ENCODE assay signal across 13 cellular contexts in genomic region chr11:91459840-91460239, GRCh38.
"Had no signal": no experiment of that assay in that cellular context is flagged by ENCODE, and none has a peak within 500 bp of the region (broad histone marks: within the 10 kb centered on the region; RNA-seq: fewer than 3 reads in every experiment).

No MANE protein-coding gene starts in this region.

- ATAC-seq: effector memory CD8-positive, alpha-beta T cell; gastrocnemius medialis; mucosa of descending colon; naive thymus-derived CD4-positive, alpha-beta T cell; right lobe of liver; stimulated activated naive B cell treated with anti-CD40 and anti-IgM and Interleukin-4, amounts not matched to agents 10 μg/mL and 1 μg/mL and 100 μg/mL, for 72 hours had no signal

- DNase-seq: cortex of kidney; effector memory CD8-positive, alpha-beta T cell; gastrocnemius medialis; head of caudate nucleus; mesenchymal stem cell; mucosa of descending colon; naive thymus-derived CD4-positive, alpha-beta T cell; right lobe of liver; small intestine; stimulated activated CD4-positive, alpha-beta T cell treated with anti-CD3 and anti-CD28 coated beads, Interleukin-15, amount 100 ng/mL, for 24 hours; stimulated activated CD4-positive, alpha-beta T cell treated with anti-CD3 and anti-CD28 coated beads, Interleukin-2, amount 100 ng/mL, for 48 hours; stimulated activated naive B cell treated with anti-CD40 and anti-IgM and Interleukin-4, amounts not matched to agents 10 μg/mL and 1 μg/mL and 100 μg/mL, for 72 hours; upper lobe of left lung had no signal
